Comparison of ENCODE assay signal across 2 cellular contexts in the genomic region with DNA sequence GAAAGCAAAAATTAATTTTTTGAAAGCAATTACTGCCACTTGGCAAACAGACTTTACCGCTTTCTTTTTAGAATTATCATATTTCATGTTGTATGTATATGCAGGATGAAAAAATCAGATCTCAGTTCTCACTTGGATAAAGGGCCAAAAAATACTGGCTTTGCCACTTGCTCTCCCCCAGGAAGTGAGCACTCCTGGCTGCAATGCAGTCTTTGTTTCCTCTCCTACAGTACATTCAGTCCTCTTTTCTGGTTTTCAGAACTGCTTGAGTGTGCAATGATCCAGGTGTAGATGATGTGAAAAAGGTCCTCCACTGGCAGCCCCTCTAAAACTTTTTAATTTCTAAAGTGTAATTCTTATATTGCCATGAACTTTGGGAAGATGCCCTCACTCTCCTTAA.
TF ChIP-seq lines count a peak whose summit lies in the region.

No MANE protein-coding gene starts in this region.

TF ChIP-seq in IMR-90, 13 proteins besides CTCF, POLR2A, EP300 and RAD21:
- TF ChIP-seq BHLHE40 (IDR thresholded peaks at IDR 0.05; ENCODE audit: low read depth, low read length), result no peak
- TF ChIP-seq, protein P1, sequence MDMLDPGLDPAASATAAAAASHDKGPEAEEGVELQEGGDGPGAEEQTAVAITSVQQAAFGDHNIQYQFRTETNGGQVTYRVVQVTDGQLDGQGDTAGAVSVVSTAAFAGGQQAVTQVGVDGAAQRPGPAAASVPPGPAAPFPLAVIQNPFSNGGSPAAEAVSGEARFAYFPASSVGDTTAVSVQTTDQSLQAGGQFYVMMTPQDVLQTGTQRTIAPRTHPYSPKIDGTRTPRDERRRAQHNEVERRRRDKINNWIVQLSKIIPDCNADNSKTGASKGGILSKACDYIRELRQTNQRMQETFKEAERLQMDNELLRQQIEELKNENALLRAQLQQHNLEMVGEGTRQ (IDR thresholded peaks at IDR 0.05; ENCODE audit: low read depth, low read length), result no peak
- TF ChIP-seq, protein P2, sequence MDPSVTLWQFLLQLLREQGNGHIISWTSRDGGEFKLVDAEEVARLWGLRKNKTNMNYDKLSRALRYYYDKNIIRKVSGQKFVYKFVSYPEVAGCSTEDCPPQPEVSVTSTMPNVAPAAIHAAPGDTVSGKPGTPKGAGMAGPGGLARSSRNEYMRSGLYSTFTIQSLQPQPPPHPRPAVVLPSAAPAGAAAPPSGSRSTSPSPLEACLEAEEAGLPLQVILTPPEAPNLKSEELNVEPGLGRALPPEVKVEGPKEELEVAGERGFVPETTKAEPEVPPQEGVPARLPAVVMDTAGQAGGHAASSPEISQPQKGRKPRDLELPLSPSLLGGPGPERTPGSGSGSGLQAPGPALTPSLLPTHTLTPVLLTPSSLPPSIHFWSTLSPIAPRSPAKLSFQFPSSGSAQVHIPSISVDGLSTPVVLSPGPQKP (IDR thresholded peaks at IDR 0.05; ENCODE audit: borderline replicate concordance, low read depth, low read length), result no peak
- no peak for TF ChIP-seq MAZ (IDR thresholded peaks at IDR 0.05; ENCODE audit: borderline replicate concordance, low read depth, low read length)
- no peak for TF ChIP-seq CHD1 (IDR thresholded peaks at IDR 0.05; ENCODE audit: low read depth, low read length)

TF ChIP-seq in endothelial cell of umbilical vein, 7 proteins besides CTCF, POLR2A, EP300 and RAD21 (continued from another document):
- TF ChIP-seq FOS (IDR thresholded peaks at IDR 0.05; ENCODE audit: borderline replicate concordance, insufficient read depth, low read length), result no peak
- TF ChIP-seq JUN (IDR thresholded peaks at IDR 0.05; ENCODE audit: borderline replicate concordance, insufficient read depth, insufficient read length, low read depth), result no peak
- TF ChIP-seq GATA2 (IDR thresholded peaks at IDR 0.05; ENCODE audit: insufficient read depth, insufficient read length, low read depth, low read length), result no peak
- TF ChIP-seq, protein P3, sequence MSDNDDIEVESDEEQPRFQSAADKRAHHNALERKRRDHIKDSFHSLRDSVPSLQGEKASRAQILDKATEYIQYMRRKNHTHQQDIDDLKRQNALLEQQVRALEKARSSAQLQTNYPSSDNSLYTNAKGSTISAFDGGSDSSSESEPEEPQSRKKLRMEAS (IDR thresholded peaks at IDR 0.05; ENCODE audit: insufficient read depth, insufficient read length), result no peak
- TF ChIP-seq EZH2 (IDR thresholded peaks at IDR 0.05; ENCODE audit: borderline replicate concordance, low read depth, low read length, severe bottlenecking), result no peak
- no peak for TF ChIP-seq MYC (IDR thresholded peaks at IDR 0.05; ENCODE audit: low read depth, low read length)
